1 cellular context compared by ENCODE assay signal in genomic region chr9:19967567-19968459, GRCh38.
TF ChIP-seq lines count a peak whose summit lies in the region.

No MANE protein-coding gene starts in this region.

TF ChIP-seq in GM23338, 12 proteins besides CTCF, POLR2A, EP300 and RAD21 (continued from another document):
- peak; percentile 22; the same call in 1 of the 2 replicates for TF ChIP-seq ZNF462 (CRISPR knock-in tag; IDR thresholded peaks at IDR 0.05)
- no peak for TF ChIP-seq ZNF331 (CRISPR knock-in tag; IDR thresholded peaks at IDR 0.05; ENCODE audit: low read depth)
- TF ChIP-seq NANOG (IDR thresholded peaks at IDR 0.05; ENCODE audit: borderline replicate concordance), result peak; percentile 83
- no peak for TF ChIP-seq POLR2AphosphoS5 (IDR thresholded peaks at IDR 0.05; ENCODE audit: low read depth)
TF ChIP-seq in GM23338: peak in this region for 3.
